In genomic region chr7:121279060-121279620, GRCh38 we compare ENCODE assay signal across 1 cellular context.
TF ChIP-seq lines count a peak whose summit lies in the region.

No MANE protein-coding gene starts in this region.

TF ChIP-seq in GM12878, 131 proteins besides CTCF, POLR2A, EP300 and RAD21:
- no peak for TF ChIP-seq NR2C1 (IDR thresholded peaks at IDR 0.05)
- TF ChIP-seq, protein P1, sequence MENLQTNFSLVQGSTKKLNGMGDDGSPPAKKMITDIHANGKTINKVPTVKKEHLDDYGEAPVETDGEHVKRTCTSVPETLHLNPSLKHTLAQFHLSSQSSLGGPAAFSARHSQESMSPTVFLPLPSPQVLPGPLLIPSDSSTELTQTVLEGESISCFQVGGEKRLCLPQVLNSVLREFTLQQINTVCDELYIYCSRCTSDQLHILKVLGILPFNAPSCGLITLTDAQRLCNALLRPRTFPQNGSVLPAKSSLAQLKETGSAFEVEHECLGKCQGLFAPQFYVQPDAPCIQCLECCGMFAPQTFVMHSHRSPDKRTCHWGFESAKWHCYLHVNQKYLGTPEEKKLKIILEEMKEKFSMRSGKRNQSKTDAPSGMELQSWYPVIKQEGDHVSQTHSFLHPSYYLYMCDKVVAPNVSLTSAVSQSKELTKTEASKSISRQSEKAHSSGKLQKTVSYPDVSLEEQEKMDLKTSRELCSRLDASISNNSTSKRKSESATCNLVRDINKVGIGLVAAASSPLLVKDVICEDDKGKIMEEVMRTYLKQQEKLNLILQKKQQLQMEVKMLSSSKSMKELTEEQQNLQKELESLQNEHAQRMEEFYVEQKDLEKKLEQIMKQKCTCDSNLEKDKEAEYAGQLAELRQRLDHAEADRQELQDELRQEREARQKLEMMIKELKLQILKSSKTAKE (IDR thresholded peaks at IDR 0.05; ENCODE audit: low read depth, poor library complexity, severe bottlenecking): peak; percentile 7
- no peak for TF ChIP-seq SUZ12 (IDR thresholded peaks at IDR 0.05; ENCODE audit: unreplicated experiment)
- no peak for TF ChIP-seq ZBTB4 (CRISPR knock-in tag; IDR thresholded peaks at IDR 0.05)
- TF ChIP-seq FOXM1 (IDR thresholded peaks at IDR 0.05; ENCODE audit: low read depth, low read length): peak; percentile 6; the same call in 1 of the 2 replicates
- TF ChIP-seq SPI1 (IDR thresholded peaks at IDR 0.05; ENCODE audit: borderline replicate concordance, insufficient read depth, low read depth, low read length): no peak
- TF ChIP-seq RUNX3 (IDR thresholded peaks at IDR 0.05; ENCODE audit: low read length): peak; percentile 12; the same call in 1 of the 2 replicates
- TF ChIP-seq MYC (IDR thresholded peaks at IDR 0.05; ENCODE audit: insufficient read depth, insufficient read length, insufficient replicate concordance, low read length, severe bottlenecking): no peak
- TF ChIP-seq, protein P2, sequence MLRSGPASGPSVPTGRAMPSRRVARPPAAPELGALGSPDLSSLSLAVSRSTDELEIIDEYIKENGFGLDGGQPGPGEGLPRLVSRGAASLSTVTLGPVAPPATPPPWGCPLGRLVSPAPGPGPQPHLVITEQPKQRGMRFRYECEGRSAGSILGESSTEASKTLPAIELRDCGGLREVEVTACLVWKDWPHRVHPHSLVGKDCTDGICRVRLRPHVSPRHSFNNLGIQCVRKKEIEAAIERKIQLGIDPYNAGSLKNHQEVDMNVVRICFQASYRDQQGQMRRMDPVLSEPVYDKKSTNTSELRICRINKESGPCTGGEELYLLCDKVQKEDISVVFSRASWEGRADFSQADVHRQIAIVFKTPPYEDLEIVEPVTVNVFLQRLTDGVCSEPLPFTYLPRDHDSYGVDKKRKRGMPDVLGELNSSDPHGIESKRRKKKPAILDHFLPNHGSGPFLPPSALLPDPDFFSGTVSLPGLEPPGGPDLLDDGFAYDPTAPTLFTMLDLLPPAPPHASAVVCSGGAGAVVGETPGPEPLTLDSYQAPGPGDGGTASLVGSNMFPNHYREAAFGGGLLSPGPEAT (IDR thresholded peaks at IDR 0.05; ENCODE audit: low read depth): 0 out of 2 replicates have a peak, but pooled peaks have one; percentile 24
- no peak for TF ChIP-seq BRCA1 (IDR thresholded peaks at IDR 0.05; ENCODE audit: low read depth, low read length)
- TF ChIP-seq ATF7 (IDR thresholded peaks at IDR 0.05; ENCODE audit: low read depth): 0 out of 2 replicates have a peak, but pooled peaks have one; percentile 2
- no peak for TF ChIP-seq ZNF274 (IDR thresholded peaks at IDR 0.05; ENCODE audit: insufficient read depth, insufficient read length)
- TF ChIP-seq, protein P3, sequence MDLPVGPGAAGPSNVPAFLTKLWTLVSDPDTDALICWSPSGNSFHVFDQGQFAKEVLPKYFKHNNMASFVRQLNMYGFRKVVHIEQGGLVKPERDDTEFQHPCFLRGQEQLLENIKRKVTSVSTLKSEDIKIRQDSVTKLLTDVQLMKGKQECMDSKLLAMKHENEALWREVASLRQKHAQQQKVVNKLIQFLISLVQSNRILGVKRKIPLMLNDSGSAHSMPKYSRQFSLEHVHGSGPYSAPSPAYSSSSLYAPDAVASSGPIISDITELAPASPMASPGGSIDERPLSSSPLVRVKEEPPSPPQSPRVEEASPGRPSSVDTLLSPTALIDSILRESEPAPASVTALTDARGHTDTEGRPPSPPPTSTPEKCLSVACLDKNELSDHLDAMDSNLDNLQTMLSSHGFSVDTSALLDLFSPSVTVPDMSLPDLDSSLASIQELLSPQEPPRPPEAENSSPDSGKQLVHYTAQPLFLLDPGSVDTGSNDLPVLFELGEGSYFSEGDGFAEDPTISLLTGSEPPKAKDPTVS (IDR thresholded peaks at IDR 0.05; ENCODE audit: low read depth, low read length): no peak
- peak; percentile 9; the same call in 1 of the 2 replicates for TF ChIP-seq DPF2 (IDR thresholded peaks at IDR 0.05)
- no peak for TF ChIP-seq TARDBP (IDR thresholded peaks at IDR 0.05; ENCODE audit: borderline replicate concordance)
- TF ChIP-seq NFIC (IDR thresholded peaks at IDR 0.05; ENCODE audit: low read depth, low read length): peak; percentile 38
